In genomic region chr10:12349628-12350166, GRCh38 we compare ENCODE assay signal across 8 cellular contexts. TPM values are rescaled to one million over a fixed set of nuclear protein-coding genes. Genes with fewer than 3 reads are reported as not detected.
DNase-seq lines count a peak whose midpoint lies in the region; ATAC-seq and TF ChIP-seq lines count a peak whose summit lies in the region.

No MANE protein-coding gene starts in this region.

- peaks cover 5 to 24% of the 10 kb centered on the region in 2 donors for H3K36me3 Mint-ChIP-seq in CD4-positive, alpha-beta memory T cell
- H3K36me3 Mint-ChIP-seq in endothelial cell (ENCODE audit: low read depth, unreplicated experiment): peaks cover 4% of the 10 kb centered on the region

- peaks cover 25% of the 10 kb centered on the region for H3K4me1 ChIP-seq in CD4-positive, alpha-beta memory T cell (ENCODE audit: insufficient read depth, low read length)
- H3K4me1 ChIP-seq in Loucy (ENCODE audit: insufficient read depth, low read length, poor library complexity, severe bottlenecking): peaks cover 29% of the 10 kb centered on the region
- peaks cover 8% of the 10 kb centered on the region for H3K4me1 ChIP-seq in ovary (ENCODE audit: insufficient read depth)

- H3K9me2 ChIP-seq in Loucy (replicated peaks; ENCODE audit: low read depth, low read length): no peaks in the 10 kb centered on the region

- H3K9me3 ChIP-seq in CD4-positive, alpha-beta memory T cell (ENCODE audit: control insufficient read depth in 1 of 2, low read length in 2 of 2): no peaks in the 10 kb centered on the region
- no peaks in the 10 kb centered on the region for H3K9me3 ChIP-seq in Loucy (ENCODE audit: insufficient read depth, low read depth, low read length)
- H3K9me3 ChIP-seq in ovary: no peaks in the 10 kb centered on the region

- H3K79me2 ChIP-seq in Loucy (ENCODE audit: insufficient read depth, low read length): peaks cover 12% of the 10 kb centered on the region; the same call in 1 of the 2 replicates

- peak overlapping the region; percentile 100 for H3K4me2 ChIP-seq in Loucy (ENCODE audit: low read depth, low read length, poor library complexity, severe bottlenecking)

- no peaks in the 10 kb centered on the region for H3K36me3 ChIP-seq in CD4-positive, alpha-beta memory T cell (ENCODE audit: insufficient read depth, low read length)
- no peaks in the 10 kb centered on the region for H3K36me3 ChIP-seq in Loucy (ENCODE audit: insufficient read depth, low read length)
- H3K36me3 ChIP-seq in ovary: no peaks in the 10 kb centered on the region

- POLR2A ChIA-PET in CD4-positive, alpha-beta memory T cell (lab: Charles Lee; ENCODE audit: partially characterized antibody): interaction anchor here (0.8 to 3.9 kb wide), 14 partner anchors 9 to 307 kb away, joined by 3 to 19 read pairs (median 8); partner anchors contain the start of genes CDC123, NUDT5 and UPF2

- DNase-seq in CD4-positive, alpha-beta memory T cell: no peak
- no peak for DNase-seq in endothelial cell (ENCODE audit: low spot score)
- DNase-seq in ovary: peak in 3 of 5 donors; percentile 34 to 38 (median 36)
- DNase-seq in HuH-7 (ENCODE audit: low spot score): no peak
- DNase-seq in DMS 273 (lab: John Stamatoyannopoulos, UW; ENCODE audit: unreplicated experiment): no peak
- DNase-seq in sciatic nerve (ENCODE audit: low spot score): no peak

- peaks cover 0 to under 1% (median 0%) of the 10 kb centered on the region in 8 donors for H3K9me3 Mint-ChIP-seq in CD4-positive, alpha-beta memory T cell
- no peaks in the 10 kb centered on the region for H3K9me3 Mint-ChIP-seq in endothelial cell (ENCODE audit: unreplicated experiment)

- H3K27ac Mint-ChIP-seq in CD4-positive, alpha-beta memory T cell: peak overlapping the region; percentile 98 to 99 (median 98)
- H3K27ac Mint-ChIP-seq in endothelial cell (ENCODE audit: unreplicated experiment): no peak overlapping the region

- peak; percentile 41 for ATAC-seq in GM21515 (IDR thresholded peaks at IDR 0.05; ENCODE audit: unreplicated experiment)
- ATAC-seq in sciatic nerve: no peak

- no peak for TF ChIP-seq EP300 in ovary (IDR thresholded peaks at IDR 0.05)

- peak overlapping the region; percentile 95 for H2AFZ ChIP-seq in Loucy (ENCODE audit: low read length)

- peak overlapping the region; percentile 40 to 72 for H3K4me3 ChIP-seq in CD4-positive, alpha-beta memory T cell (ENCODE audit: low read length in 2 of 2)
- H3K4me3 ChIP-seq in Loucy (ENCODE audit: low read length, poor library complexity, severe bottlenecking): peak overlapping the region; percentile 100
- H3K4me3 ChIP-seq in ovary: peak overlapping the region; percentile 75

- WGBS in ovary, 3 donors: 0 to 1% (median 1%) methylated on average over 42 to 73 of the region's 73 CpGs

- CTCF ChIA-PET in CD4-positive, alpha-beta memory T cell (lab: Charles Lee; ENCODE audit: partially characterized antibody): interaction anchor here (1.1 to 6.2 kb wide), 4 partner anchors 9 to 306 kb away, joined by 3 to 36 read pairs (median 6); no protein-coding TSS in a partner anchor

- H4K20me1 ChIP-seq in Loucy (ENCODE audit: insufficient read depth, low read length, poor library complexity, severe bottlenecking): no peaks in the 10 kb centered on the region

- peaks cover 0 to 6% of the 10 kb centered on the region in 2 donors for H3K27me3 Mint-ChIP-seq in CD4-positive, alpha-beta memory T cell
- peaks cover 16% of the 10 kb centered on the region for H3K27me3 Mint-ChIP-seq in endothelial cell (ENCODE audit: unreplicated experiment)

- H3F3A ChIP-seq in Loucy (ENCODE audit: low read depth): peaks cover 10% of the 10 kb centered on the region

- TF ChIP-seq POLR2A in ovary (IDR thresholded peaks at IDR 0.05): no peak

- no peaks in the 10 kb centered on the region for H3K27me3 ChIP-seq in CD4-positive, alpha-beta memory T cell (ENCODE audit: insufficient read depth, low read length)
- H3K27me3 ChIP-seq in Loucy (ENCODE audit: insufficient read depth, low read length, poor library complexity, severe bottlenecking): peaks cover 4% of the 10 kb centered on the region
- H3K27me3 ChIP-seq in ovary: no peaks in the 10 kb centered on the region

- peaks cover 33 to 56% (median 42%) of the 10 kb centered on the region in 4 donors for H3K4me1 Mint-ChIP-seq in CD4-positive, alpha-beta memory T cell
- H3K4me1 Mint-ChIP-seq in endothelial cell (ENCODE audit: unreplicated experiment): peaks cover 10% of the 10 kb centered on the region

- H3K4me3 Mint-ChIP-seq in CD4-positive, alpha-beta memory T cell: peak overlapping the region; percentile 93 to 100 (median 96)
- peak overlapping the region; percentile 91 for H3K4me3 Mint-ChIP-seq in endothelial cell (ENCODE audit: unreplicated experiment)

- TF ChIP-seq CTCF in Loucy (conservative IDR thresholded peaks at IDR 0.05; ENCODE audit: low read length) (no peak), endothelial cell (IDR thresholded peaks at IDR 0.05; ENCODE audit: unreplicated experiment) (no peak), ovary (IDR thresholded peaks at IDR 0.05) (no peak)

- peak overlapping the region; percentile 87 for H3K9ac ChIP-seq in Loucy (ENCODE audit: low read depth, low read length, poor library complexity, severe bottlenecking)

- intact Hi-C loops in CD4-positive, alpha-beta memory T cell (cut with micrococcal nuclease): loop anchor here (1.0 to 10.0 kb wide), 9 partner anchors 55 to 755 kb away; partner anchors contain the start of genes DHTKD1, NUDT5, OPTN and SEC61A2
- intact Hi-C loops in ovary (cut with DNase I): loop anchor here in 1 of 4 donors (10.0 kb wide), 1 partner anchor 355 kb away; no protein-coding TSS in a partner anchor
- intact Hi-C loops in sciatic nerve (cut with DNase I): no loop called here

- H3K27ac ChIP-seq in CD4-positive, alpha-beta memory T cell (ENCODE audit: low read depth, low read length): peak overlapping the region; percentile 71
- H3K27ac ChIP-seq in ovary: peak overlapping the region; percentile 61 to 76

RNA-seq across cellular contexts. Expression of gene CAMK1D, which starts 0.3 kb away (rescaled TPM):
- 10 to 100 TPM; 21.9 to 22.2 TPM for total RNA-seq in CD4-positive, alpha-beta memory T cell
- 10 to 100 TPM in 1 of 2 donors, 1 to 10 TPM in 1; 5.2 to 17.0 TPM for polyA plus RNA-seq in CD4-positive, alpha-beta memory T cell
- total RNA-seq in endothelial cell (ENCODE audit: unreplicated experiment): 4.1 TPM
- 10 to 100 TPM in 1 of 7 donors, 1 to 10 TPM in 6; 1.8 to 11.7 (median 5.5) TPM for total RNA-seq in ovary
- 1 to 10 TPM; 2.4 to 7.5 TPM for polyA plus RNA-seq in ovary
- total RNA-seq in sciatic nerve: 27.1 TPM

Comparison
In these comparisons a context has a peak if more than half of its experiments do, and no peak if none do; other contexts are left out.
1. DNase-seq: peak in ovary (3 of 5); none in CD4-positive, alpha-beta memory T cell (0 of 5), endothelial cell (single experiment), HuH-7 (single experiment), DMS 273 (single experiment) and sciatic nerve (single experiment).
2. Peak in every context shown above with its lines, with median percentiles within 50 percentile points of each other: H3K4me3 ChIP-seq.